1 cellular context compared by ENCODE assay signal in genomic region chr19:48858984-48859710, GRCh38.
TF ChIP-seq lines count a peak whose summit lies in the region.

No MANE protein-coding gene starts in this region.

TF ChIP-seq in SK-N-SH, 30 proteins besides CTCF, POLR2A, EP300 and RAD21 (continued from another document):
- TF ChIP-seq ZBTB33 (IDR thresholded peaks at IDR 0.05; ENCODE audit: borderline replicate concordance, low read depth) (no peak), JUND (IDR thresholded peaks at IDR 0.05) (no peak), MEF2A (IDR thresholded peaks at IDR 0.05; ENCODE audit: borderline replicate concordance, low read depth) (no peak), YY1 (IDR thresholded peaks at IDR 0.05; ENCODE audit: low read depth) (no peak), RCOR1 (IDR thresholded peaks at IDR 0.05; ENCODE audit: low read length) (no peak), POLR2AphosphoS5 (IDR thresholded peaks at IDR 0.05; ENCODE audit: low read depth, low read length) (no peak), FOSL2 (IDR thresholded peaks at IDR 0.05; ENCODE audit: borderline replicate concordance, low read depth) (no peak), PBX3 (IDR thresholded peaks at IDR 0.05) (no peak), GATA2 (CRISPR knock-in tag; IDR thresholded peaks at IDR 0.05) (no peak), FOXM1 (IDR thresholded peaks at IDR 0.05; ENCODE audit: low read depth) (no peak), EZH2phosphoT487 (IDR thresholded peaks at IDR 0.05; ENCODE audit: borderline replicate concordance, low read depth) (no peak), TCF12 (IDR thresholded peaks at IDR 0.05) (no peak), SIN3A (IDR thresholded peaks at IDR 0.05; ENCODE audit: borderline replicate concordance, low read depth, low read length) (no peak), FOXJ3 (CRISPR knock-in tag; IDR thresholded peaks at IDR 0.05) (no peak)
TF ChIP-seq in SK-N-SH: peak in this region for 0.
